ENCODE assay signal across 24 cellular contexts in the genomic region with DNA sequence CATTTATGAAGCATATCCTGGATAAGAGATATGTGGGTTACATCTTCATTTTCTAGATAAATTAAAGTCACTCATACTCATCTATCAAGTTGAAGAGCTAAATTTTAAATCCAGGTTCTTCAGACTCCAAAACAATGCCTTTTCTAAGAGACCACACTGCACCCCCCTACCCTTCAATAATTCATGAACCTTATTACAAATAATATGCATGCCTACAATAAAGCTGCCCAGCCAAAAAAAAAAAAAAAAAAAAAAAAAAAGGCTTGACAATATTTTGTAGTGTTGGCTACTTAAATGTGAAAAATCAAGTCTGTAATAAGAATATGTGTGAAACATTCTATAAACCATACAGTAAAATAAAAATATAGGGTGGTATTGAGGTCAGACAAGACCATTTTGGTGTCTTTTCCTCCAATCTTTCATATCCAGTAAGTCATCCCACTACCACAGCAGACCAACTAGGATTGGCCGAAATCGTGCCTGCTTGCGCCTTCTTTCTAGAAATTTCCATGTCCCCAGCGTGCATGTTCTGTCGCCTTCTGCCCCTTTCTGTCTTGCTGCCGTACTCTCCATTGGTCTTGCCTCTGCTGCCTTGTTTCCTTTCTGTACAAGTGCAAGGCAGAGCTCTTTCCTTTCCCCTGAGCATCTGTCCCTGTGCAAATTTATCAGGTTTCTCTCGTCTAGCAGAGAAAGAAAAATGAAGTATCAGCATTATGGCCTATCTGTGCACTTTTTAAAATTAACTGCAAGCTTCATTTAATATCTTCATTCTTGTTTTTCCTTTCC.
"Had no signal": no experiment of that assay in that cellular context is flagged by ENCODE, and none has a peak within 500 bp of the region (broad histone marks: within the 10 kb centered on the region; RNA-seq: fewer than 3 reads in every experiment).

No MANE protein-coding gene starts in this region.

- H3K4me3 Mint-ChIP-seq: mesothelial cell of epicardium; naive thymus-derived CD4-positive, alpha-beta T cell had no signal

- H3K27ac Mint-ChIP-seq: mesothelial cell of epicardium; naive thymus-derived CD4-positive, alpha-beta T cell had no signal

- H3K27ac ChIP-seq: coronary artery, dorsolateral prefrontal cortex, esophagus muscularis mucosa, foreskin keratinocyte, gastroesophageal sphincter, heart right ventricle, left lung, lower lobe of right lung had no signal

- FAIRE-seq: colon, endothelial cell of umbilical vein, frontal cortex, islet of Langerhans, keratinocyte had no signal

- H3K4me1 ChIP-seq: esophagus muscularis mucosa, foreskin keratinocyte, gastroesophageal sphincter, heart right ventricle, left lung, lower lobe of right lung had no signal

- H3K4me3 ChIP-seq: coronary artery, dorsolateral prefrontal cortex, esophagus muscularis mucosa, gastroesophageal sphincter, heart right ventricle, left lung, lower lobe of right lung, mucosa of descending colon had no signal

- H3K27me3 ChIP-seq: dorsolateral prefrontal cortex, esophagus muscularis mucosa, foreskin keratinocyte, gastroesophageal sphincter, left lung had no signal

- DNase-seq: dermis blood vessel endothelial cell; dorsolateral prefrontal cortex; effector CD4-positive, alpha-beta T cell; effector memory CD4-positive, alpha-beta T cell; foreskin keratinocyte; head of caudate nucleus; heart right ventricle; hippocampal formation; left cardiac atrium; left lung; left ventricle myocardium superior; lower lobe of right lung; mesenchymal stem cell; mucosa of descending colon; naive thymus-derived CD4-positive, alpha-beta T cell had no signal

- H3K36me3 ChIP-seq: esophagus muscularis mucosa, gastroesophageal sphincter, heart right ventricle, left lung, lower lobe of right lung had no signal

- H3K9me3 ChIP-seq: esophagus muscularis mucosa, gastroesophageal sphincter, heart right ventricle, left lung, lower lobe of right lung, mucosa of descending colon had no signal

- H3K4me1 Mint-ChIP-seq: naive thymus-derived CD4-positive, alpha-beta T cell had no signal

- ATAC-seq: foreskin keratinocyte; gastroesophageal sphincter; heart right ventricle; left cardiac atrium; left lung; left ventricle myocardium superior; lower lobe of right lung; mucosa of descending colon; naive thymus-derived CD4-positive, alpha-beta T cell had no signal

- H3K36me3 Mint-ChIP-seq: mesothelial cell of epicardium; naive thymus-derived CD4-positive, alpha-beta T cell had no signal
